8 cellular contexts compared by ENCODE assay signal in genomic region chr6:3226422-3227362, GRCh38. TPM values are rescaled to one million over a fixed set of nuclear protein-coding genes. Genes with fewer than 3 reads are reported as not detected.
A peak's percentile ranks its signal among the peaks of the same experiment; 100 is the strongest.
DNase-seq lines count a peak whose midpoint lies in the region; ATAC-seq and TF ChIP-seq lines count a peak whose summit lies in the region.

No MANE protein-coding gene starts in this region.

- H3K27me3 ChIP-seq in body of pancreas (peaks cover 0 to 12% of the 10 kb centered on the region in 2 donors), kidney epithelial cell (ENCODE audit: control insufficient read depth, insufficient read depth, low read length) (peaks cover 22% of the 10 kb centered on the region), stomach (peaks cover 22 to 59% (median 57%) of the 10 kb centered on the region in 3 donors)

- 5 to 10% methylated on average over 22 to 55 of the region's 55 CpGs for WGBS in body of pancreas, 2 donors
- WGBS in stomach, 5 donors, result 4 to 7% (median 5%) methylated on average over 42 to 55 of the region's 55 CpGs

- peaks cover 45% of the 10 kb centered on the region for H3K4me1 ChIP-seq in body of pancreas
- peaks cover 34 to 55% (median 50%) of the 10 kb centered on the region in 4 donors for H3K4me1 ChIP-seq in stomach

- H3K36me3 ChIP-seq in body of pancreas (replicated peaks in 1 of 2; ENCODE audit: insufficient read depth in 1 of 2, low read depth in 2 of 2) (no peaks in the 10 kb centered on the region), kidney epithelial cell (ENCODE audit: control insufficient read depth, insufficient read depth, low read length) (no peaks in the 10 kb centered on the region), stomach (no peaks in the 10 kb centered on the region)

- TF ChIP-seq EP300 in stomach (IDR thresholded peaks at IDR 0.05), result no peak

- TF ChIP-seq POLR2A in body of pancreas (IDR thresholded peaks at IDR 0.05), result no peak
- TF ChIP-seq POLR2A in stomach (IDR thresholded peaks at IDR 0.05), result no peak

- H3K4me3 ChIP-seq in body of pancreas (peak overlapping the region in 1 of 2 donors; percentile 4), kidney epithelial cell (ENCODE audit: low read depth, low read length) (peak overlapping the region; percentile 73), stomach (peak overlapping the region; percentile 37 to 59 (median 38))

- intact Hi-C loops in body of pancreas (cut with DNase I) (no loop called here), stomach (cut with DNase I; ENCODE audit: low total_unique reads) (no loop called here)

- H3K27ac ChIP-seq in body of pancreas (no peak overlapping the region), stomach (peak overlapping the region in 2 of 5 donors; percentile 36 to 47)

- ATAC-seq in body of pancreas, result peak; percentile 2
- ATAC-seq in HG02884 (IDR thresholded peaks at IDR 0.05; ENCODE audit: unreplicated experiment), result no peak

- TF ChIP-seq CTCF in body of pancreas (IDR thresholded peaks at IDR 0.05) (no peak), kidney epithelial cell (IDR thresholded peaks at IDR 0.05; ENCODE audit: insufficient read depth, low read length, poor library complexity, severe bottlenecking) (no peak), stomach (IDR thresholded peaks at IDR 0.05) (no peak)

- no peaks in the 10 kb centered on the region for H3K9me3 ChIP-seq in body of pancreas
- H3K9me3 ChIP-seq in stomach, result no peaks in the 10 kb centered on the region

- DNase-seq in activated T-cell treated with anti-CD3 and anti-CD28 coated beads, Interleukin-2, amount 50 U/mL, for 1 hour, result peak; percentile 48
- DNase-seq in activated T-cell treated with anti-CD3 and anti-CD28 coated beads for 4 hours, result no peak
- DNase-seq in NCI-H526 (lab: John Stamatoyannopoulos, UW), result peak; percentile 17 to 70
- DNase-seq in body of pancreas, result peak in 2 of 4 donors; percentile 32 to 38
- DNase-seq in kidney epithelial cell (ENCODE audit: low read depth), result no peak
- no peak for DNase-seq in stomach
- DNase-seq in NCI-H128 (lab: John Stamatoyannopoulos, UW; ENCODE audit: unreplicated experiment), result no peak

RNA-seq across cellular contexts. Expression of gene TUBB2B, which starts 0.8 kb away (rescaled TPM):
- 10 to 100 TPM in 1 of 2 donors, 1 to 10 TPM in 1; 1.3 to 10.6 TPM for total RNA-seq in body of pancreas
- 287 and 316 TPM in 2 replicates for total RNA-seq in kidney epithelial cell
- total RNA-seq in stomach, result 10 to 100 TPM in 1 of 5 donors, 1 to 10 TPM in 2, not detected in 2; 1.4 to 31.4 (median 4.6) TPM
- polyA plus RNA-seq in stomach, result 1 to 10 TPM; 3.7 to 5.2 (median 4.1) TPM

RNA-seq across cellular contexts. Expression of gene PSMG4, which starts 32.1 kb away (rescaled TPM):
- 10 to 100 TPM; 10.9 to 11.2 TPM for total RNA-seq in body of pancreas
- total RNA-seq in kidney epithelial cell, result 14.6 and 26.5 TPM in 2 replicates
- 10 to 100 TPM in 2 of 5 donors, 1 to 10 TPM in 3; 4.0 to 92.7 (median 7.8) TPM for total RNA-seq in stomach
- 10 to 100 TPM; 36.2 to 48.4 (median 39.4) TPM for polyA plus RNA-seq in stomach

Comparison
In these comparisons a context has a peak if more than half of its experiments do, and no peak if none do; other contexts are left out.
1. DNase-seq: peak in activated T-cell treated with anti-CD3 and anti-CD28 coated beads, Interleukin-2, amount 50 U/mL, for 1 hour (single experiment) and NCI-H526 (2 of 2); none in activated T-cell treated with anti-CD3 and anti-CD28 coated beads for 4 hours (single experiment), kidney epithelial cell (single experiment), stomach (single experiment) and NCI-H128 (single experiment).